Comparison of ENCODE assay signal across 29 cellular contexts in the genomic region with DNA sequence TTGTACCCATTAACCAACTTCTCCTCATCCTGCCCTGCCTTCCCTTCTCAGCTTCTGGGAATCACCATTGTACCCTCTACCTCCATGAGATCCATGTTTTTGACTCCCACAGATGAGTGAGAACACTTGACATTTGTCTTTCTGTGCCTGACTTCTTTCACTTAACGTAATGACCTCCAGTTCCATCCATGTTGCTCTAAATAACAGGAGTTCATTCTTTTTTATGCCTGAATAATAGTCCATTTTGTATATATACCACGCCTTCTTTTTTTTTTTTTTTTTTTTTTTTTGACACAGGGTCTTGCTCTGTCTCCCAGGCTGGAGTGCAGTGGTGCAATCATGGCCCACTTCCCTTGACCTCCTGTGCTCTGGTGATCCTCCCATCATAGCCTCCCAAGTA. TPM values are rescaled to one million over a fixed set of nuclear protein-coding genes. Genes with fewer than 3 reads are reported as not detected.
"Had no signal": no experiment of that assay in that cellular context is flagged by ENCODE, and none has a peak within 500 bp of the region (broad histone marks: within the 10 kb centered on the region; RNA-seq: fewer than 3 reads in every experiment).

No MANE protein-coding gene starts in this region.

- H3K27me3 ChIP-seq: ascending aorta, breast epithelium, cardiac muscle cell, esophagus squamous epithelium had no signal

- ATAC-seq: activated CD4-positive, alpha-beta T cell treated with anti-CD3 and anti-CD28 coated beads for 36 hours had no signal

- H3K27me3 Mint-ChIP-seq: activated CD4-positive, alpha-beta memory T cell treated with anti-CD3 and anti-CD28 coated beads, Interleukin-2, amount 10 ng/mL, durations not matched to agents 7 days and 5 days; activated CD4-positive, alpha-beta T cell treated with anti-CD3 and anti-CD28 coated beads for 36 hours; activated CD4-positive, alpha-beta T cell treated with anti-CD3 and anti-CD28 coated beads, Interleukin-2, amount 10 ng/mL, durations not matched to agents 7 days and 5 days; activated naive CD8-positive, alpha-beta T cell treated with anti-CD3 and anti-CD28 coated beads for 36 hours; brain had no signal

- DNase-seq: activated CD4-positive, alpha-beta memory T cell treated with anti-CD3 and anti-CD28 coated beads, Interleukin-2, amount 10 ng/mL, durations not matched to agents 7 days and 5 days; activated CD4-positive, alpha-beta T cell treated with anti-CD3 and anti-CD28 coated beads for 36 hours; activated CD4-positive, alpha-beta T cell treated with anti-CD3 and anti-CD28 coated beads, Interleukin-2, amount 10 ng/mL, durations not matched to agents 7 days and 5 days; activated CD4-positive, alpha-beta T cell treated with anti-CD3 and anti-CD28 coated beads, Interleukin-2, amount 50 U/mL, for 4 hours; activated CD4-positive, CD25-positive, alpha-beta regulatory T cell; activated CD4-positive, CD25-positive, alpha-beta regulatory T cell treated with anti-CD3 and anti-CD28 coated beads, Interleukin-2, amount 50 U/mL, for 72 hours; activated CD8-positive, alpha-beta memory T cell treated with anti-CD3 and anti-CD28 coated beads, Interleukin-2, amount 50 U/mL, for 48 hours; activated effector memory CD4-positive, alpha-beta T cell treated with anti-CD3 and anti-CD28 coated beads, Interleukin-2, amount 50 U/mL, for 16 hours; activated naive CD4-positive, alpha-beta T cell treated with anti-CD3 and anti-CD28 coated beads for 36 hours; activated naive CD8-positive, alpha-beta T cell treated with anti-CD3 and anti-CD28 coated beads for 36 hours; activated T-cell treated with anti-CD3 and anti-CD28 coated beads for 4 hours; activated T-cell treated with anti-CD3 and anti-CD28 coated beads, Interleukin-2, amount 50 U/mL, for 48 hours; central memory CD4-positive, alpha-beta T cell; cerebellar nuclear complex; effector CD8-positive, alpha-beta T cell; esophagus squamous epithelium; head of caudate nucleus; hippocampal formation; T-helper 1 cell; T-helper 2 cell had no signal

- H3K9me3 Mint-ChIP-seq: activated CD4-positive, alpha-beta memory T cell treated with anti-CD3 and anti-CD28 coated beads, Interleukin-2, amount 10 ng/mL, durations not matched to agents 7 days and 5 days; activated CD4-positive, alpha-beta T cell treated with anti-CD3 and anti-CD28 coated beads, Interleukin-2, amount 10 ng/mL, durations not matched to agents 7 days and 5 days; activated naive CD4-positive, alpha-beta T cell treated with anti-CD3 and anti-CD28 coated beads for 36 hours; activated naive CD8-positive, alpha-beta T cell treated with anti-CD3 and anti-CD28 coated beads for 36 hours; activated T-helper 1 cell treated with anti-CD3 and anti-CD28 coated beads, Interleukin-12 subunit alpha, Interleukin-12 subunit beta, Interleukin-2, Interleukin-4 antibody, amounts not matched to agents 30 ng/mL and 10 ng/mL and 1 ng/mL, durations not matched to agents 14 hours and 24 hours and 36 hours; activated T-helper 2 cell treated with anti-CD3 and anti-CD28 coated beads, Interferon-gamma antibody, Interleukin-2, Interleukin-4, amounts not matched to agents 10 μg/mL and 5 μg/mL and 100 μg/mL, durations not matched to agents 14 hours and 24 hours and 36 hours had no signal

- H3K36me3 ChIP-seq: ascending aorta, breast epithelium, cardiac muscle cell had no signal

- H3K27ac Mint-ChIP-seq: activated CD4-positive, alpha-beta memory T cell treated with anti-CD3 and anti-CD28 coated beads, Interleukin-2, amount 10 ng/mL, durations not matched to agents 7 days and 5 days; activated CD4-positive, alpha-beta T cell treated with anti-CD3 and anti-CD28 coated beads for 36 hours; activated CD4-positive, alpha-beta T cell treated with anti-CD3 and anti-CD28 coated beads, Interleukin-2, amount 10 ng/mL, durations not matched to agents 7 days and 5 days; activated naive CD4-positive, alpha-beta T cell treated with anti-CD3 and anti-CD28 coated beads for 36 hours; activated naive CD8-positive, alpha-beta T cell treated with anti-CD3 and anti-CD28 coated beads for 36 hours; activated T-helper 1 cell treated with anti-CD3 and anti-CD28 coated beads, Interleukin-12 subunit alpha, Interleukin-12 subunit beta, Interleukin-2, Interleukin-4 antibody, amounts not matched to agents 30 ng/mL and 10 ng/mL and 1 ng/mL, durations not matched to agents 14 hours and 24 hours and 36 hours; activated T-helper 2 cell treated with anti-CD3 and anti-CD28 coated beads, Interferon-gamma antibody, Interleukin-2, Interleukin-4, amounts not matched to agents 10 μg/mL and 5 μg/mL and 100 μg/mL, durations not matched to agents 14 hours and 24 hours and 36 hours; brain had no signal

- H3K9me3 ChIP-seq: ascending aorta, breast epithelium, esophagus squamous epithelium had no signal

- H3K4me3 Mint-ChIP-seq: activated CD4-positive, alpha-beta memory T cell treated with anti-CD3 and anti-CD28 coated beads, Interleukin-2, amount 10 ng/mL, durations not matched to agents 7 days and 5 days; activated CD4-positive, alpha-beta T cell treated with anti-CD3 and anti-CD28 coated beads for 36 hours; activated CD4-positive, alpha-beta T cell treated with anti-CD3 and anti-CD28 coated beads, Interleukin-2, amount 10 ng/mL, durations not matched to agents 7 days and 5 days; activated naive CD4-positive, alpha-beta T cell treated with anti-CD3 and anti-CD28 coated beads for 36 hours; activated naive CD8-positive, alpha-beta T cell treated with anti-CD3 and anti-CD28 coated beads for 36 hours; activated T-helper 1 cell treated with anti-CD3 and anti-CD28 coated beads, Interleukin-12 subunit alpha, Interleukin-12 subunit beta, Interleukin-2, Interleukin-4 antibody, amounts not matched to agents 30 ng/mL and 10 ng/mL and 1 ng/mL, durations not matched to agents 14 hours and 24 hours and 36 hours had no signal

- H3K27ac ChIP-seq: ascending aorta, breast epithelium, cardiac muscle cell, coronary artery, epithelial cell of prostate, esophagus squamous epithelium had no signal

- H3K4me3 ChIP-seq: ascending aorta, breast epithelium, cardiac muscle cell, coronary artery, esophagus squamous epithelium had no signal

RNA-seq across cellular contexts. Expression of a gene that starts 49.0 kb away (rescaled TPM):
- polyA plus RNA-seq: fibroblast of lung had no signal
